In genomic region chr21:34483854-34484253, GRCh38 we compare ENCODE assay signal across 2 cellular contexts. TPM values are rescaled to one million over a fixed set of nuclear protein-coding genes. Genes with fewer than 3 reads are reported as not detected.
"Had no signal": no experiment of that assay in that cellular context is flagged by ENCODE, and none has a peak within 500 bp of the region (broad histone marks: within the 10 kb centered on the region; RNA-seq: fewer than 3 reads in every experiment).

No MANE protein-coding gene starts in this region.

RNA-seq across cellular contexts. Expression of gene KCNE1, which starts 28.2 kb away (rescaled TPM):
- total RNA-seq: H4 had no signal
- polyA plus RNA-seq: GM23248 had no signal
